1 cellular context compared by ENCODE assay signal in the genomic region with DNA sequence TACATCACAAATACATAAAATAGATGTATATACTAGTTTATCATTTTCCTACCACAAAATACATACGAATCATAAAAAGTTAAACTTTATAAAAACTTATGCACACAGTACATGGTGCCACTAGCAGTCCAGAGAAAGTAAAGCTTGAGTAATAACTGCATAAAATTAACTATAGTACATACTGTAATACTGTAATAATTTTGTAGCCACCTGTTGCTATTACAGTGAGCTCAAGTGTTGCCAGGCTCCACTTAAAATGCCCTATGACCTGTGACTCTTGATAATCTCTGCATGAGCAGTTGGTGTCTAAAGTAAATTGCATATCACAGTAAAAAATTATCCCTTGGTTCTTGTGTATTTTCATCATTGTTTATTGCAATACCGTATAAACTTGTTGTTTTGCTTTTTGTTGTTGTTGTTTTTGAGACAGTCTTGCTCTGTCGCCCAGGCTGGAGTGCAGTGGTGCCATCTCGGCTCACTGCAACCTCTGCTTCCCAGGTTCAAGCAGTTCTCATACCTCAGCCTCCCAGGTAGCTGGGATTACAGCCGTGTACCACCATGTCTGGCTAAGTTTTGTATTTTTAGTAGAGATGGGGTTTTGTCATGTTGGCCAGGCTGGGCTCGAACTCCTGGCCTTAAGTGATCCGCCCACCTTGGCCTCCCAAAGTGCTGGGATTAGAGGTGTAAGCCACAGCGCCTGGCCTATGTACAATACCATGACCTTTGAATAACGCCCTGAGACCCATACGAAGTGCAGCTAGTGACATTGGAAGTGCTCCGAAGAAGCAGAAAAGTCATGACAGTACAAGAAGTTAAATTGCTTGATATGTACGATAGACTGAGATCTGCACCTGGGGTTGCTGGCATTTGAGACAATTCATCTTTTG.
TF ChIP-seq lines count a peak whose summit lies in the region.

No MANE protein-coding gene starts in this region.

TF ChIP-seq in A549, 52 proteins besides CTCF, POLR2A, EP300 and RAD21:
- TF ChIP-seq CHD2 (IDR thresholded peaks at IDR 0.05; ENCODE audit: low read length, partially characterized antibody) (no peak), RCOR1 (IDR thresholded peaks at IDR 0.05; ENCODE audit: low read depth, low read length) (no peak), MYC (IDR thresholded peaks at IDR 0.05; ENCODE audit: borderline replicate concordance, low read length) (no peak), FOSL2 (IDR thresholded peaks at IDR 0.05) (no peak), FOSL2 (CRISPR knock-in tag; IDR thresholded peaks at IDR 0.05) (no peak), HEYL (CRISPR knock-in tag; IDR thresholded peaks at IDR 0.05) (no peak), EHMT2 (IDR thresholded peaks at IDR 0.05; ENCODE audit: low read depth) (no peak), TP53 (CRISPR knock-in tag; IDR thresholded peaks at IDR 0.05) (no peak), MAFK (IDR thresholded peaks at IDR 0.05; ENCODE audit: partially characterized antibody) (no peak), NFE2L2 (conservative IDR thresholded peaks at IDR 0.05; ENCODE audit: low read length) (no peak), SREBF2 (IDR thresholded peaks at IDR 0.05) (no peak), FOSB (CRISPR knock-in tag; IDR thresholded peaks at IDR 0.05) (no peak), NR3C1 (IDR thresholded peaks at IDR 0.05) (no peak), JUN (IDR thresholded peaks at IDR 0.05) (no peak), BHLHE40 (IDR thresholded peaks at IDR 0.05; ENCODE audit: low read depth, low read length) (no peak), SMC3 (IDR thresholded peaks at IDR 0.05) (no peak), RFX5 (IDR thresholded peaks at IDR 0.05) (no peak), MAZ (IDR thresholded peaks at IDR 0.05; ENCODE audit: borderline replicate concordance, low read depth, low read length) (no peak)
- TF ChIP-seq, protein P1, sequence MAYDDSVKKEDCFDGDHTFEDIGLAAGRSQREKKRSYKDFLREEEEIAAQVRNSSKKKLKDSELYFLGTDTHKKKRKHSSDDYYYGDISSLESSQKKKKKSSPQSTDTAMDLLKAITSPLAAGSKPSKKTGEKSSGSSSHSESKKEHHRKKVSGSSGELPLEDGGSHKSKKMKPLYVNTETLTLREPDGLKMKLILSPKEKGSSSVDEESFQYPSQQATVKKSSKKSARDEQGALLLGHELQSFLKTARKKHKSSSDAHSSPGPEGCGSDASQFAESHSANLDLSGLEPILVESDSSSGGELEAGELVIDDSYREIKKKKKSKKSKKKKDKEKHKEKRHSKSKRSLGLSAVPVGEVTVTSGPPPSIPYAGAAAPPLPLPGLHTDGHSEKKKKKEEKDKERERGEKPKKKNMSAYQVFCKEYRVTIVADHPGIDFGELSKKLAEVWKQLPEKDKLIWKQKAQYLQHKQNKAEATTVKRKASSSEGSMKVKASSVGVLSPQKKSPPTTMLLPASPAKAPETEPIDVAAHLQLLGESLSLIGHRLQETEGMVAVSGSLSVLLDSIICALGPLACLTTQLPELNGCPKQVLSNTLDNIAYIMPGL (CRISPR knock-in tag; IDR thresholded peaks at IDR 0.05; ENCODE audit: borderline replicate concordance): no peak
- TF ChIP-seq, protein P2, sequence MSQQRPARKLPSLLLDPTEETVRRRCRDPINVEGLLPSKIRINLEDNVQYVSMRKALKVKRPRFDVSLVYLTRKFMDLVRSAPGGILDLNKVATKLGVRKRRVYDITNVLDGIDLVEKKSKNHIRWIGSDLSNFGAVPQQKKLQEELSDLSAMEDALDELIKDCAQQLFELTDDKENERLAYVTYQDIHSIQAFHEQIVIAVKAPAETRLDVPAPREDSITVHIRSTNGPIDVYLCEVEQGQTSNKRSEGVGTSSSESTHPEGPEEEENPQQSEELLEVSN (IDR thresholded peaks at IDR 0.05; ENCODE audit: borderline replicate concordance, low read depth): no peak
- TF ChIP-seq, protein P3, sequence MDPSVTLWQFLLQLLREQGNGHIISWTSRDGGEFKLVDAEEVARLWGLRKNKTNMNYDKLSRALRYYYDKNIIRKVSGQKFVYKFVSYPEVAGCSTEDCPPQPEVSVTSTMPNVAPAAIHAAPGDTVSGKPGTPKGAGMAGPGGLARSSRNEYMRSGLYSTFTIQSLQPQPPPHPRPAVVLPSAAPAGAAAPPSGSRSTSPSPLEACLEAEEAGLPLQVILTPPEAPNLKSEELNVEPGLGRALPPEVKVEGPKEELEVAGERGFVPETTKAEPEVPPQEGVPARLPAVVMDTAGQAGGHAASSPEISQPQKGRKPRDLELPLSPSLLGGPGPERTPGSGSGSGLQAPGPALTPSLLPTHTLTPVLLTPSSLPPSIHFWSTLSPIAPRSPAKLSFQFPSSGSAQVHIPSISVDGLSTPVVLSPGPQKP (IDR thresholded peaks at IDR 0.05; ENCODE audit: low read depth, low read length): no peak
